Comparison of ENCODE assay signal across 17 cellular contexts in genomic region chr15:60406513-60407124, GRCh38. TPM values are rescaled to one million over a fixed set of nuclear protein-coding genes. Genes with fewer than 3 reads are reported as not detected.
A peak's percentile ranks its signal among the peaks of the same experiment; 100 is the strongest.
DNase-seq lines count a peak whose midpoint lies in the region; ATAC-seq, FAIRE-seq and TF ChIP-seq lines count a peak whose summit lies in the region.
"Had no signal": no experiment of that assay in that cellular context is flagged by ENCODE, and none has a peak within 500 bp of the region (broad histone marks: within the 10 kb centered on the region; RNA-seq: fewer than 3 reads in every experiment).

No MANE protein-coding gene starts in this region.

- WGBS in A549 (ENCODE audit: missing lambda C conversion rate): 38% methylated on average over 2 of the region's 2 CpGs
- 54 to 63% (median 54%) methylated on average over 2 of the region's 2 CpGs for WGBS in psoas muscle, 3 donors

- TF ChIP-seq POLR2A in A549 (IDR thresholded peaks at IDR 0.05; ENCODE audit: low read length): no peak

- no peaks in the 10 kb centered on the region for H3K27me3 Mint-ChIP-seq in CD8-positive, alpha-beta memory T cell
- H3K27me3 Mint-ChIP-seq: activated naive CD8-positive, alpha-beta T cell; stimulated activated memory B cell treated with anti-CD40 and anti-IgM and Interleukin-4, amounts not matched to agents 10 μg/mL and 1 μg/mL and 100 μg/mL, for 72 hours had no signal

- H3K36me3 ChIP-seq in HUES48 (ENCODE audit: control insufficient read depth, insufficient read depth, low read length): no peaks in the 10 kb centered on the region
- H3K36me3 ChIP-seq in psoas muscle (ENCODE audit: insufficient read depth in 1 of 2, low read depth in 1 of 2): no peaks in the 10 kb centered on the region
- no peaks in the 10 kb centered on the region for H3K36me3 ChIP-seq in CD8-positive, alpha-beta memory T cell (ENCODE audit: insufficient read depth, low read length)
- H3K36me3 ChIP-seq: pancreas had no signal

- peaks cover 0 to 3% (median 0%) of the 10 kb centered on the region in 3 donors for H3K36me3 Mint-ChIP-seq in CD8-positive, alpha-beta memory T cell
- H3K36me3 Mint-ChIP-seq: stimulated activated memory B cell treated with anti-CD40 and anti-IgM and Interleukin-4, amounts not matched to agents 10 μg/mL and 1 μg/mL and 100 μg/mL, for 72 hours had no signal

- H3K4me1 Mint-ChIP-seq in CD8-positive, alpha-beta memory T cell: peaks cover 16 to 19% (median 18%) of the 10 kb centered on the region in 3 donors

- DNase-seq in A549 (ENCODE audit: low read depth in 1 of 2, low spot score in 1 of 2) (no peak), epithelial cell of prostate (ENCODE audit: low read depth, low spot score) (no peak), psoas muscle (no peak), NCI-H1092 (lab: John Stamatoyannopoulos, UW) (no peak), NCI-H774 (lab: John Stamatoyannopoulos, UW) (no peak)
- no peak for DNase-seq in CD8-positive, alpha-beta memory T cell
- DNase-seq: activated CD4-positive, alpha-beta T cell treated with anti-CD3 and anti-CD28 coated beads, Interleukin-2, amount 50 U/mL, for 4 hours; activated T-cell treated with anti-CD3 and anti-CD28 coated beads, Interleukin-2, amount 50 U/mL, for 1 hour; DMS153; H7; NCI-H1694 treated with DMSO at 0.1 percent for 48 hours; NCI-H510A treated with DMSO at 0.1 percent for 48 hours; pancreas had no signal

- CTCF ChIA-PET in A549 (lab: Yijun Ruan, JAX): interaction anchor here (0.7 to 2.5 kb wide), 9 partner anchors 8 to 47 kb away, joined by 3 to 13 read pairs (median 3); partner anchors contain the start of gene ANXA2
- CTCF ChIA-PET in CD8-positive, alpha-beta memory T cell (lab: Charles Lee): interaction anchor here (1.3 kb wide), 1 partner anchor 37 kb away, joined by 3 read pairs; no protein-coding TSS in a partner anchor

- peak overlapping the region; percentile 90 for H3K27ac ChIP-seq in A549
- H3K27ac ChIP-seq in HUES48 (ENCODE audit: low read depth, low read length): peak overlapping the region; percentile 70
- peak overlapping the region; percentile 100 for H3K27ac ChIP-seq in epithelial cell of prostate
- peak overlapping the region; percentile 75 for H3K27ac ChIP-seq in psoas muscle
- no peak overlapping the region for H3K27ac ChIP-seq in CD8-positive, alpha-beta memory T cell (ENCODE audit: low read depth, low read length)
- H3K27ac ChIP-seq: pancreas had no signal

- H3K9me3 ChIP-seq in A549: no peaks in the 10 kb centered on the region
- no peaks in the 10 kb centered on the region for H3K9me3 ChIP-seq in HUES48 (ENCODE audit: control insufficient read depth, insufficient read depth, low read length)
- H3K9me3 ChIP-seq in psoas muscle: no peaks in the 10 kb centered on the region
- no peaks in the 10 kb centered on the region for H3K9me3 ChIP-seq in CD8-positive, alpha-beta memory T cell (ENCODE audit: low read length)
- H3K9me3 ChIP-seq: pancreas had no signal

- TF ChIP-seq EP300 in A549 (IDR thresholded peaks at IDR 0.05): no peak

- no peaks in the 10 kb centered on the region for H3K27me3 ChIP-seq in HUES48 (ENCODE audit: control insufficient read depth, insufficient read depth, low read length)
- no peaks in the 10 kb centered on the region for H3K27me3 ChIP-seq in psoas muscle (ENCODE audit: insufficient read depth in 3 of 3, low read length in 2 of 3)
- no peaks in the 10 kb centered on the region for H3K27me3 ChIP-seq in CD8-positive, alpha-beta memory T cell (ENCODE audit: insufficient read depth, low read length, poor library complexity, severe bottlenecking)
- H3K27me3 ChIP-seq: pancreas had no signal

- intact Hi-C loops in psoas muscle (cut with DNase I): no loop called here

- no peak overlapping the region for H3K4me3 ChIP-seq in A549
- H3K4me3 ChIP-seq in HUES48 (ENCODE audit: low read depth, low read length): no peak overlapping the region
- H3K4me3 ChIP-seq in psoas muscle: no peak overlapping the region
- H3K4me3 ChIP-seq in CD8-positive, alpha-beta memory T cell (ENCODE audit: low read length): no peak overlapping the region
- H3K4me3 ChIP-seq: pancreas had no signal

- no peak for TF ChIP-seq CTCF in A549 (IDR thresholded peaks at IDR 0.05)
- TF ChIP-seq CTCF in psoas muscle (IDR thresholded peaks at IDR 0.05): no peak

- no peak for TF ChIP-seq RAD21 in A549 (conservative IDR thresholded peaks at IDR 0.05 in 1 of 2, IDR thresholded peaks at IDR 0.05 in 1 of 2)

- H3K4me3 Mint-ChIP-seq in CD8-positive, alpha-beta memory T cell: peak overlapping the region in 1 of 7 donors; percentile 24
- H3K4me3 Mint-ChIP-seq: activated naive CD8-positive, alpha-beta T cell; stimulated activated memory B cell treated with anti-CD40 and anti-IgM and Interleukin-4, amounts not matched to agents 10 μg/mL and 1 μg/mL and 100 μg/mL, for 72 hours had no signal

- H3K9me3 Mint-ChIP-seq in CD8-positive, alpha-beta memory T cell: no peaks in the 10 kb centered on the region
- H3K9me3 Mint-ChIP-seq: stimulated activated memory B cell treated with anti-CD40 and anti-IgM and Interleukin-4, amounts not matched to agents 10 μg/mL and 1 μg/mL and 100 μg/mL, for 72 hours had no signal

- peak overlapping the region; percentile 81 for H3K4me2 ChIP-seq in A549

- ATAC-seq in A549: peak; percentile 32 to 36; a peak in 5 of 6 replicates
- peak in 2 of 4 donors; percentile 33 to 43 for ATAC-seq in psoas muscle
- ATAC-seq in GM19395 (IDR thresholded peaks at IDR 0.05; ENCODE audit: unreplicated experiment): no peak
- ATAC-seq: stimulated activated memory B cell treated with anti-CD40 and anti-IgM and Interleukin-4, amounts not matched to agents 10 μg/mL and 1 μg/mL and 100 μg/mL, for 72 hours had no signal

- H3K4me1 ChIP-seq in A549 (peaks cover 69% of the 10 kb centered on the region), HUES48 (ENCODE audit: control insufficient read depth, insufficient read depth, low read length) (peaks cover 12% of the 10 kb centered on the region; the same call in 1 of the 2 replicates), psoas muscle (peaks cover 25% of the 10 kb centered on the region)
- peaks cover 16% of the 10 kb centered on the region for H3K4me1 ChIP-seq in CD8-positive, alpha-beta memory T cell (ENCODE audit: insufficient read depth, low read length)

- no peak overlapping the region for H3K9ac ChIP-seq in HUES48 (ENCODE audit: low read depth, low read length)

- FAIRE-seq in A549 (lab: Jason Lieb, UNC): no peak
- FAIRE-seq: pancreas had no signal

- peak overlapping the region in 2 of 8 donors; percentile 13 to 48 for H3K27ac Mint-ChIP-seq in CD8-positive, alpha-beta memory T cell
- H3K27ac Mint-ChIP-seq: activated naive CD8-positive, alpha-beta T cell; stimulated activated memory B cell treated with anti-CD40 and anti-IgM and Interleukin-4, amounts not matched to agents 10 μg/mL and 1 μg/mL and 100 μg/mL, for 72 hours had no signal

- POLR2A ChIA-PET in A549 (lab: Yijun Ruan, JAX): interaction anchor here (0.6 to 4.7 kb wide), 5 partner anchors 11 to 44 kb away, joined by 3 to 152 read pairs (median 4); partner anchors contain the start of gene ANXA2
- POLR2A ChIA-PET in CD8-positive, alpha-beta memory T cell (lab: Charles Lee): interaction anchor here (1.2 to 2.6 kb wide), 2 partner anchors 9 to 15 kb away, joined by 3 to 9 read pairs; partner anchors contain the start of gene ANXA2

TF ChIP-seq in A549, 52 proteins besides CTCF, POLR2A, EP300 and RAD21:
- TF ChIP-seq ZNF302 (CRISPR knock-in tag; IDR thresholded peaks at IDR 0.05): 0 out of 2 replicates have a peak, but pooled peaks have one; percentile 41
- no peak for TF ChIP-seq HDAC2 (IDR thresholded peaks at IDR 0.05)
- TF ChIP-seq FOXS1 (CRISPR knock-in tag; IDR thresholded peaks at IDR 0.05): 0 out of 2 replicates have a peak, but pooled peaks have one; percentile 31

RNA-seq across cellular contexts. Expression of gene ANXA2, which starts 8.8 kb away (rescaled TPM):
- 5,725 and 5,746 TPM in 2 replicates for polyA plus RNA-seq in A549 (2011; rRNA removed)
- polyA plus RNA-seq in A549 (2012; cell fraction: cytosol; rRNA removed): 4,340 and 4,409 TPM in 2 replicates
- polyA plus RNA-seq in A549 (2012; cell fraction: nucleus; rRNA removed): 2,599 and 4,127 TPM in 2 replicates
- polyA plus RNA-seq in A549 (2017; fragmentation: RNase III; extraction: RNeasy Plus Mini Kit Qiagen cat#74134 plus additional on column Dnase treatment): 4,707 to 5,021 TPM (median 4,900 TPM) in 3 replicates
- polyA minus RNA-seq in A549 (2011; rRNA and poly(A)+ RNA removed): 4,094 and 4,183 TPM in 2 replicates
- 100 to 1,000 TPM; 140 to 522 (median 378) TPM for total RNA-seq in psoas muscle
- polyA plus RNA-seq in psoas muscle: 1,000 to 10,000 TPM in 1 of 3 donors, 100 to 1,000 TPM in 2; 320 to 2,117 (median 350) TPM
- total RNA-seq in CD8-positive, alpha-beta memory T cell: 100 to 1,000 TPM; 212 to 219 TPM
- 471 TPM for polyA plus RNA-seq in CD8-positive, alpha-beta memory T cell
